Comparison of ENCODE assay signal across 2 cellular contexts in the genomic region with DNA sequence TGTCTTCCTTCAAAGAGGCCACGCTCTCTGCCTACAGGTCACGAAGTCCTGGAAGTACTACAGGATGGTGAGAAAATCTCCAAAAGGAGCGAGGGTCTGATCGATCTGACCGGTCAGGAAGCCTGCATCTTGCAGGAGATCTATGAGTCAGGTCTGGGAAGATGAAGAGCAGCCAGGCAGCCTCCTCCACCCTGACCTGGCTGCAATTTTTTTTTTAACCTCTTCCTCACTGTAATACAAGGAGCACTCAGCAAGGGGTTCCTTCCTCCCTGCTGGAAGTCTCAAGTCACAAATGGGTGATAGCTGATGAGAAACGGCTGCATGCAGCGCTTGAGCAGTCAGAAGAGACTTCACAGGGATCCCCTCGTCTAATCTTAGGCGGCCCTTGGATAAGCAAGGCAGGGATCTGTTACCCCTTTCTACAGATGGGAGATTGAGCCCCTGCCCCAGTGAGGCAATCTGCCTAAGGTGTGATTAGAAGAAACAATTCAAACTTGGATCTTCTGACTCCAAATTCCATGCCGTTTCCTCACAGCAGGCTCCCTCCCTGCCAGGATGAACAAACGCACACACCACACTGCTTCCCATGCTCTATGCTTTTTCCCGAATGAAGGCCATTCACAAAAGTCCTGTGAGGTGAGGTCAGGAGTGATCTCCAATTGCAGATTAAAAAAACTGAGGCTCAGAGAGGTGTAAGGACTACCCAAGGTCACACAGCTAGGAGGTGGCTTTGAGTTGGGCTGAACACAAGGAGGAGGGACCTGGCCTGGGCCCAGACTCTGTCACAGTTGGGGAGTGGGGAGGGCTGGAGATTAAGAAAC.
TF ChIP-seq lines count a peak whose summit lies in the region.

No MANE protein-coding gene starts in this region.

TF ChIP-seq in GM23338, 12 proteins besides CTCF, POLR2A, EP300 and RAD21 (continues in another document):
- TF ChIP-seq EZH2 (IDR thresholded peaks at IDR 0.05; ENCODE audit: low read depth, unreplicated experiment), result no peak
- TF ChIP-seq, protein P1, sequence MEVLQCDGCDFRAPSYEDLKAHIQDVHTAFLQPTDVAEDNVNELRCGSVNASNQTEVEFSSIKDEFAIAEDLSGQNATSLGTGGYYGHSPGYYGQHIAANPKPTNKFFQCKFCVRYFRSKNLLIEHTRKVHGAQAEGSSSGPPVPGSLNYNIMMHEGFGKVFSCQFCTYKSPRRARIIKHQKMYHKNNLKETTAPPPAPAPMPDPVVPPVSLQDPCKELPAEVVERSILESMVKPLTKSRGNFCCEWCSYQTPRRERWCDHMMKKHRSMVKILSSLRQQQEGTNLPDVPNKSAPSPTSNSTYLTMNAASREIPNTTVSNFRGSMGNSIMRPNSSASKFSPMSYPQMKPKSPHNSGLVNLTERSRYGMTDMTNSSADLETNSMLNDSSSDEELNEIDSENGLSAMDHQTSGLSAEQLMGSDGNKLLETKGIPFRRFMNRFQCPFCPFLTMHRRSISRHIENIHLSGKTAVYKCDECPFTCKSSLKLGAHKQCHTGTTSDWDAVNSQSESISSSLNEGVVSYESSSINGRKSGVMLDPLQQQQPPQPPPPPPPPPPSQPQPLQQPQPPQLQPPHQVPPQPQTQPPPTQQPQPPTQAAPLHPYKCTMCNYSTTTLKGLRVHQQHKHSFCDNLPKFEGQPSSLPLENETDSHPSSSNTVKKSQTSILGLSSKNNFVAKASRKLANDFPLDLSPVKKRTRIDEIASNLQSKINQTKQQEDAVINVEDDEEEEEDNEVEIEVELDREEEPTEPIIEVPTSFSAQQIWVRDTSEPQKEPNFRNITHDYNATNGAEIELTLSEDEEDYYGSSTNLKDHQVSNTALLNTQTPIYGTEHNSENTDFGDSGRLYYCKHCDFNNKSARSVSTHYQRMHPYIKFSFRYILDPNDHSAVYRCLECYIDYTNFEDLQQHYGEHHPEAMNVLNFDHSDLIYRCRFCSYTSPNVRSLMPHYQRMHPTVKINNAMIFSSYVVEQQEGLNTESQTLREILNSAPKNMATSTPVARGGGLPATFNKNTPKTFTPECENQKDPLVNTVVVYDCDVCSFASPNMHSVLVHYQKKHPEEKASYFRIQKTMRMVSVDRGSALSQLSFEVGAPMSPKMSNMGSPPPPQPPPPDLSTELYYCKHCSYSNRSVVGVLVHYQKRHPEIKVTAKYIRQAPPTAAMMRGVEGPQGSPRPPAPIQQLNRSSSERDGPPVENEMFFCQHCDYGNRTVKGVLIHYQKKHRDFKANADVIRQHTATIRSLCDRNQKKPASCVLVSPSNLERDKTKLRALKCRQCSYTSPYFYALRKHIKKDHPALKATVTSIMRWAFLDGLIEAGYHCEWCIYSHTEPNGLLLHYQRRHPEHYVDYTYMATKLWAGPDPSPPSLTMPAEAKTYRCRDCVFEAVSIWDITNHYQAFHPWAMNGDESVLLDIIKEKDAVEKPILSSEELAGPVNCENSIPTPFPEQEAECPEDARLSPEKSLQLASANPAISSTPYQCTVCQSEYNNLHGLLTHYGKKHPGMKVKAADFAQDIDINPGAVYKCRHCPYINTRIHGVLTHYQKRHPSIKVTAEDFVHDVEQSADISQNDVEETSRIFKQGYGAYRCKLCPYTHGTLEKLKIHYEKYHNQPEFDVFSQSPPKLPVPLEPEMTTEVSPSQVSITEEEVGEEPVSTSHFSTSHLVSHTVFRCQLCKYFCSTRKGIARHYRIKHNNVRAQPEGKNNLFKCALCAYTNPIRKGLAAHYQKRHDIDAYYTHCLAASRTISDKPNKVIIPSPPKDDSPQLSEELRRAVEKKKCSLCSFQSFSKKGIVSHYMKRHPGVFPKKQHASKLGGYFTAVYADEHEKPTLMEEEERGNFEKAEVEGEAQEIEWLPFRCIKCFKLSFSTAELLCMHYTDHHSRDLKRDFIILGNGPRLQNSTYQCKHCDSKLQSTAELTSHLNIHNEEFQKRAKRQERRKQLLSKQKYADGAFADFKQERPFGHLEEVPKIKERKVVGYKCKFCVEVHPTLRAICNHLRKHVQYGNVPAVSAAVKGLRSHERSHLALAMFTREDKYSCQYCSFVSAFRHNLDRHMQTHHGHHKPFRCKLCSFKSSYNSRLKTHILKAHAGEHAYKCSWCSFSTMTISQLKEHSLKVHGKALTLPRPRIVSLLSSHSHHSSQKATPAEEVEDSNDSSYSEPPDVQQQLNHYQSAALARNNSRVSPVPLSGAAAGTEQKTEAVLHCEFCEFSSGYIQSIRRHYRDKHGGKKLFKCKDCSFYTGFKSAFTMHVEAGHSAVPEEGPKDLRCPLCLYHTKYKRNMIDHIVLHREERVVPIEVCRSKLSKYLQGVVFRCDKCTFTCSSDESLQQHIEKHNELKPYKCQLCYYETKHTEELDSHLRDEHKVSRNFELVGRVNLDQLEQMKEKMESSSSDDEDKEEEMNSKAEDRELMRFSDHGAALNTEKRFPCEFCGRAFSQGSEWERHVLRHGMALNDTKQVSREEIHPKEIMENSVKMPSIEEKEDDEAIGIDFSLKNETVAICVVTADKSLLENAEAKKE (CRISPR knock-in tag; IDR thresholded peaks at IDR 0.05), result no peak
- TF ChIP-seq POLR2AphosphoS5 (IDR thresholded peaks at IDR 0.05; ENCODE audit: low read depth), result no peak
- TF ChIP-seq ZNF331 (CRISPR knock-in tag; IDR thresholded peaks at IDR 0.05; ENCODE audit: low read depth), result no peak
- TF ChIP-seq CREB1 (CRISPR knock-in tag; IDR thresholded peaks at IDR 0.05; ENCODE audit: low read depth), result no peak
- TF ChIP-seq, protein P2, sequence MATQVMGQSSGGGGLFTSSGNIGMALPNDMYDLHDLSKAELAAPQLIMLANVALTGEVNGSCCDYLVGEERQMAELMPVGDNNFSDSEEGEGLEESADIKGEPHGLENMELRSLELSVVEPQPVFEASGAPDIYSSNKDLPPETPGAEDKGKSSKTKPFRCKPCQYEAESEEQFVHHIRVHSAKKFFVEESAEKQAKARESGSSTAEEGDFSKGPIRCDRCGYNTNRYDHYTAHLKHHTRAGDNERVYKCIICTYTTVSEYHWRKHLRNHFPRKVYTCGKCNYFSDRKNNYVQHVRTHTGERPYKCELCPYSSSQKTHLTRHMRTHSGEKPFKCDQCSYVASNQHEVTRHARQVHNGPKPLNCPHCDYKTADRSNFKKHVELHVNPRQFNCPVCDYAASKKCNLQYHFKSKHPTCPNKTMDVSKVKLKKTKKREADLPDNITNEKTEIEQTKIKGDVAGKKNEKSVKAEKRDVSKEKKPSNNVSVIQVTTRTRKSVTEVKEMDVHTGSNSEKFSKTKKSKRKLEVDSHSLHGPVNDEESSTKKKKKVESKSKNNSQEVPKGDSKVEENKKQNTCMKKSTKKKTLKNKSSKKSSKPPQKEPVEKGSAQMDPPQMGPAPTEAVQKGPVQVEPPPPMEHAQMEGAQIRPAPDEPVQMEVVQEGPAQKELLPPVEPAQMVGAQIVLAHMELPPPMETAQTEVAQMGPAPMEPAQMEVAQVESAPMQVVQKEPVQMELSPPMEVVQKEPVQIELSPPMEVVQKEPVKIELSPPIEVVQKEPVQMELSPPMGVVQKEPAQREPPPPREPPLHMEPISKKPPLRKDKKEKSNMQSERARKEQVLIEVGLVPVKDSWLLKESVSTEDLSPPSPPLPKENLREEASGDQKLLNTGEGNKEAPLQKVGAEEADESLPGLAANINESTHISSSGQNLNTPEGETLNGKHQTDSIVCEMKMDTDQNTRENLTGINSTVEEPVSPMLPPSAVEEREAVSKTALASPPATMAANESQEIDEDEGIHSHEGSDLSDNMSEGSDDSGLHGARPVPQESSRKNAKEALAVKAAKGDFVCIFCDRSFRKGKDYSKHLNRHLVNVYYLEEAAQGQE (IDR thresholded peaks at IDR 0.05; ENCODE audit: unreplicated experiment), result no peak
- TF ChIP-seq NANOG (IDR thresholded peaks at IDR 0.05; ENCODE audit: borderline replicate concordance), result no peak

TF ChIP-seq in WTC11, 78 proteins besides CTCF, POLR2A, EP300 and RAD21:
- TF ChIP-seq ZNF423 (CRISPR knock-in tag; IDR thresholded peaks at IDR 0.05) (peak; percentile 88), CBFB (CRISPR knock-in tag; IDR thresholded peaks at IDR 0.05; ENCODE audit: low read depth) (no peak)
- TF ChIP-seq, protein P3, sequence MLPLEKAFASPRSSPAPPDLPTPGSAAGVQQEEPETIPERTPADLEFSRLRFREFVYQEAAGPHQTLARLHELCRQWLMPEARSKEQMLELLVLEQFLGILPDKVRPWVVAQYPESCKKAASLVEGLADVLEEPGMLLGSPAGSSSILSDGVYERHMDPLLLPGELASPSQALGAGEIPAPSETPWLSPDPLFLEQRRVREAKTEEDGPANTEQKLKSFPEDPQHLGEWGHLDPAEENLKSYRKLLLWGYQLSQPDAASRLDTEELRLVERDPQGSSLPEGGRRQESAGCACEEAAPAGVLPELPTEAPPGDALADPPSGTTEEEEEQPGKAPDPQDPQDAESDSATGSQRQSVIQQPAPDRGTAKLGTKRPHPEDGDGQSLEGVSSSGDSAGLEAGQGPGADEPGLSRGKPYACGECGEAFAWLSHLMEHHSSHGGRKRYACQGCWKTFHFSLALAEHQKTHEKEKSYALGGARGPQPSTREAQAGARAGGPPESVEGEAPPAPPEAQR (CRISPR knock-in tag; IDR thresholded peaks at IDR 0.05), result no peak
